In genomic region chr20:13800728-13801134, GRCh38 we compare ENCODE assay signal across 1 cellular context.
TF ChIP-seq lines count a peak whose summit lies in the region.

No MANE protein-coding gene starts in this region.

TF ChIP-seq in HepG2, 621 proteins besides CTCF, POLR2A, EP300 and RAD21 (continues in another document):
- TF ChIP-seq MAFG (CRISPR knock-in tag; IDR thresholded peaks at IDR 0.05) (no peak), ZNF331 (CRISPR knock-in tag; IDR thresholded peaks at IDR 0.05) (peak; percentile 89), FOSL1 (CRISPR knock-in tag; IDR thresholded peaks at IDR 0.05; ENCODE audit: borderline replicate concordance) (no peak), HIVEP1 (CRISPR knock-in tag; IDR thresholded peaks at IDR 0.05) (no peak), SMC3 (IDR thresholded peaks at IDR 0.05; ENCODE audit: low read length) (0 out of 2 replicates have a peak, but pooled peaks have one; percentile 5), ZBTB38 (CRISPR knock-in tag; IDR thresholded peaks at IDR 0.05) (peak; percentile 82), ZNF558 (CRISPR knock-in tag; IDR thresholded peaks at IDR 0.05; ENCODE audit: borderline replicate concordance) (peak; percentile 54; the same call in 1 of the 2 replicates), MIXL1 (CRISPR knock-in tag; IDR thresholded peaks at IDR 0.05) (0 out of 2 replicates have a peak, but pooled peaks have one; percentile 29), ETV6 (CRISPR knock-in tag; conservative IDR thresholded peaks at IDR 0.05) (no peak), ZNF878 (CRISPR knock-in tag; IDR thresholded peaks at IDR 0.05) (0 out of 2 replicates have a peak, but pooled peaks have one; percentile 43), KDM5A (IDR thresholded peaks at IDR 0.05; ENCODE audit: borderline replicate concordance, low read length) (no peak), ELF4 (CRISPR knock-in tag; IDR thresholded peaks at IDR 0.05; ENCODE audit: borderline replicate concordance) (no peak), FOXM1 (CRISPR knock-in tag; IDR thresholded peaks at IDR 0.05) (no peak), NONO (IDR thresholded peaks at IDR 0.05) (no peak), NONO (CRISPR knock-in tag; conservative IDR thresholded peaks at IDR 0.05) (peak; percentile 73; the same call in 1 of the 2 replicates), ONECUT2 (CRISPR knock-in tag; IDR thresholded peaks at IDR 0.05) (peak; percentile 63), HOXA3 (CRISPR knock-in tag; IDR thresholded peaks at IDR 0.05) (peak; percentile 72), IRX3 (CRISPR knock-in tag; IDR thresholded peaks at IDR 0.05; ENCODE audit: borderline replicate concordance, low read depth) (peak; percentile 57; the same call in 1 of the 2 replicates), ZNF253 (CRISPR knock-in tag; IDR thresholded peaks at IDR 0.05; ENCODE audit: borderline replicate concordance) (no peak), SIX1 (CRISPR knock-in tag; IDR thresholded peaks at IDR 0.05; ENCODE audit: borderline replicate concordance) (no peak), ZNF83 (CRISPR knock-in tag; IDR thresholded peaks at IDR 0.05; ENCODE audit: borderline replicate concordance) (no peak), ZNF292 (CRISPR knock-in tag; IDR thresholded peaks at IDR 0.05; ENCODE audit: borderline replicate concordance, low read depth) (peak; percentile 98; the same call in 1 of the 2 replicates), MEIS2 (CRISPR knock-in tag; IDR thresholded peaks at IDR 0.05) (peak; percentile 46; the same call in 1 of the 2 replicates), MEIS1 (CRISPR knock-in tag; IDR thresholded peaks at IDR 0.05; ENCODE audit: borderline replicate concordance) (no peak), RARG (CRISPR knock-in tag; IDR thresholded peaks at IDR 0.05; ENCODE audit: low read depth) (no peak), MAFK (conservative IDR thresholded peaks at IDR 0.05 in 1 of 2, IDR thresholded peaks at IDR 0.05 in 1 of 2; ENCODE audit: low read length in 2 of 2) (0 out of 4 replicates have a peak, but pooled peaks of 1 of the 2 experiments have one; percentile 12), PPARG (CRISPR knock-in tag; conservative IDR thresholded peaks at IDR 0.05) (peak; percentile 96), POGZ (CRISPR knock-in tag; IDR thresholded peaks at IDR 0.05) (0 out of 2 replicates have a peak, but pooled peaks have one; percentile 22), HNRNPLL (IDR thresholded peaks at IDR 0.05; ENCODE audit: low read depth, low read length, poor library complexity, severe bottlenecking) (no peak), PLRG1 (conservative IDR thresholded peaks at IDR 0.05) (no peak), POGK (CRISPR knock-in tag; conservative IDR thresholded peaks at IDR 0.05) (peak; percentile 39; the same call in 1 of the 2 replicates), NRL (CRISPR knock-in tag; IDR thresholded peaks at IDR 0.05; ENCODE audit: borderline replicate concordance) (peak; percentile 75; the same call in 1 of the 2 replicates), MXI1 (IDR thresholded peaks at IDR 0.05; ENCODE audit: borderline replicate concordance, low read depth, low read length) (peak; percentile 59; the same call in 1 of the 3 replicates), ISL2 (CRISPR knock-in tag; IDR thresholded peaks at IDR 0.05) (no peak), HCFC1 (IDR thresholded peaks at IDR 0.05; ENCODE audit: low read depth, low read length) (no peak), ZNF12 (CRISPR knock-in tag; IDR thresholded peaks at IDR 0.05) (no peak), HOXA9 (CRISPR knock-in tag; IDR thresholded peaks at IDR 0.05; ENCODE audit: borderline replicate concordance) (no peak), FUBP1 (CRISPR knock-in tag; IDR thresholded peaks at IDR 0.05; ENCODE audit: borderline replicate concordance) (0 out of 2 replicates have a peak, but pooled peaks have one; percentile 38), KMT2B (CRISPR knock-in tag; IDR thresholded peaks at IDR 0.05) (peak; percentile 21; the same call in 1 of the 2 replicates), U2AF1 (optimal IDR thresholded peaks at IDR 0.05; ENCODE audit: low read depth, low read length) (no peak), SRY (CRISPR knock-in tag; IDR thresholded peaks at IDR 0.05) (peak; percentile 62; the same call in 1 of the 2 replicates), ZBTB42 (CRISPR knock-in tag; IDR thresholded peaks at IDR 0.05) (peak; percentile 93), ESRRA (CRISPR knock-in tag; IDR thresholded peaks at IDR 0.05; ENCODE audit: low read depth) (0 out of 2 replicates have a peak, but pooled peaks have one; percentile 25), NCOR1 (IDR thresholded peaks at IDR 0.05; ENCODE audit: borderline replicate concordance, low read length) (no peak), FOXK2 (IDR thresholded peaks at IDR 0.05) (no peak), DZIP1 (CRISPR knock-in tag; IDR thresholded peaks at IDR 0.05) (no peak), TARDBP (CRISPR knock-in tag; IDR thresholded peaks at IDR 0.05) (peak; percentile 41; the same call in 1 of the 2 replicates), NR2F2 (IDR thresholded peaks at IDR 0.05; ENCODE audit: borderline replicate concordance, low read depth) (peak; percentile 29; the same call in 1 of the 2 replicates), ZBTB4 (CRISPR knock-in tag; IDR thresholded peaks at IDR 0.05; ENCODE audit: borderline replicate concordance) (no peak), MTA3 (CRISPR knock-in tag; IDR thresholded peaks at IDR 0.05) (no peak), TEAD2 (CRISPR knock-in tag; IDR thresholded peaks at IDR 0.05) (no peak)
- TF ChIP-seq, protein P1, sequence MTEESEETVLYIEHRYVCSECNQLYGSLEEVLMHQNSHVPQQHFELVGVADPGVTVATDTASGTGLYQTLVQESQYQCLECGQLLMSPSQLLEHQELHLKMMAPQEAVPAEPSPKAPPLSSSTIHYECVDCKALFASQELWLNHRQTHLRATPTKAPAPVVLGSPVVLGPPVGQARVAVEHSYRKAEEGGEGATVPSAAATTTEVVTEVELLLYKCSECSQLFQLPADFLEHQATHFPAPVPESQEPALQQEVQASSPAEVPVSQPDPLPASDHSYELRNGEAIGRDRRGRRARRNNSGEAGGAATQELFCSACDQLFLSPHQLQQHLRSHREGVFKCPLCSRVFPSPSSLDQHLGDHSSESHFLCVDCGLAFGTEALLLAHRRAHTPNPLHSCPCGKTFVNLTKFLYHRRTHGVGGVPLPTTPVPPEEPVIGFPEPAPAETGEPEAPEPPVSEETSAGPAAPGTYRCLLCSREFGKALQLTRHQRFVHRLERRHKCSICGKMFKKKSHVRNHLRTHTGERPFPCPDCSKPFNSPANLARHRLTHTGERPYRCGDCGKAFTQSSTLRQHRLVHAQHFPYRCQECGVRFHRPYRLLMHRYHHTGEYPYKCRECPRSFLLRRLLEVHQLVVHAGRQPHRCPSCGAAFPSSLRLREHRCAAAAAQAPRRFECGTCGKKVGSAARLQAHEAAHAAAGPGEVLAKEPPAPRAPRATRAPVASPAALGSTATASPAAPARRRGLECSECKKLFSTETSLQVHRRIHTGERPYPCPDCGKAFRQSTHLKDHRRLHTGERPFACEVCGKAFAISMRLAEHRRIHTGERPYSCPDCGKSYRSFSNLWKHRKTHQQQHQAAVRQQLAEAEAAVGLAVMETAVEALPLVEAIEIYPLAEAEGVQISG (CRISPR knock-in tag; IDR thresholded peaks at IDR 0.05) = peak; percentile 67
- TF ChIP-seq, protein P2, sequence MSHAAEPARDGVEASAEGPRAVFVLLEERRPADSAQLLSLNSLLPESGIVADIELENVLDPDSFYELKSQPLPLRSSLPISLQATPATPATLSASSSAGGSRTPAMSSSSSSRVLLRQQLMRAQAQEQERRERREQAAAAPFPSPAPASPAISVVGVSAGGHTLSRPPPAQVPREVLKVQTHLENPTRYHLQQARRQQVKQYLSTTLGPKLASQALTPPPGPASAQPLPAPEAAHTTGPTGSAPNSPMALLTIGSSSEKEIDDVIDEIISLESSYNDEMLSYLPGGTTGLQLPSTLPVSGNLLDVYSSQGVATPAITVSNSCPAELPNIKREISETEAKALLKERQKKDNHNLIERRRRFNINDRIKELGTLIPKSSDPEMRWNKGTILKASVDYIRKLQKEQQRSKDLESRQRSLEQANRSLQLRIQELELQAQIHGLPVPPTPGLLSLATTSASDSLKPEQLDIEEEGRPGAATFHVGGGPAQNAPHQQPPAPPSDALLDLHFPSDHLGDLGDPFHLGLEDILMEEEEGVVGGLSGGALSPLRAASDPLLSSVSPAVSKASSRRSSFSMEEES (CRISPR knock-in tag; IDR thresholded peaks at IDR 0.05) = peak; percentile 59; the same call in 1 of the 2 replicates
- TF ChIP-seq, protein P3, sequence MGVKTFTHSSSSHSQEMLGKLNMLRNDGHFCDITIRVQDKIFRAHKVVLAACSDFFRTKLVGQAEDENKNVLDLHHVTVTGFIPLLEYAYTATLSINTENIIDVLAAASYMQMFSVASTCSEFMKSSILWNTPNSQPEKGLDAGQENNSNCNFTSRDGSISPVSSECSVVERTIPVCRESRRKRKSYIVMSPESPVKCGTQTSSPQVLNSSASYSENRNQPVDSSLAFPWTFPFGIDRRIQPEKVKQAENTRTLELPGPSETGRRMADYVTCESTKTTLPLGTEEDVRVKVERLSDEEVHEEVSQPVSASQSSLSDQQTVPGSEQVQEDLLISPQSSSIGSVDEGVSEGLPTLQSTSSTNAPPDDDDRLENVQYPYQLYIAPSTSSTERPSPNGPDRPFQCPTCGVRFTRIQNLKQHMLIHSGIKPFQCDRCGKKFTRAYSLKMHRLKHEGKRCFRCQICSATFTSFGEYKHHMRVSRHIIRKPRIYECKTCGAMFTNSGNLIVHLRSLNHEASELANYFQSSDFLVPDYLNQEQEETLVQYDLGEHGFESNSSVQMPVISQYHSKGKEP (CRISPR knock-in tag; IDR thresholded peaks at IDR 0.05) = no peak
- TF ChIP-seq, protein P4, sequence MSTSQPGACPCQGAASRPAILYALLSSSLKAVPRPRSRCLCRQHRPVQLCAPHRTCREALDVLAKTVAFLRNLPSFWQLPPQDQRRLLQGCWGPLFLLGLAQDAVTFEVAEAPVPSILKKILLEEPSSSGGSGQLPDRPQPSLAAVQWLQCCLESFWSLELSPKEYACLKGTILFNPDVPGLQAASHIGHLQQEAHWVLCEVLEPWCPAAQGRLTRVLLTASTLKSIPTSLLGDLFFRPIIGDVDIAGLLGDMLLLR (CRISPR knock-in tag; IDR thresholded peaks at IDR 0.05) = 0 out of 2 replicates have a peak, but pooled peaks have one; percentile 23
